ENCODE assay signal across 22 cellular contexts in the genomic region with DNA sequence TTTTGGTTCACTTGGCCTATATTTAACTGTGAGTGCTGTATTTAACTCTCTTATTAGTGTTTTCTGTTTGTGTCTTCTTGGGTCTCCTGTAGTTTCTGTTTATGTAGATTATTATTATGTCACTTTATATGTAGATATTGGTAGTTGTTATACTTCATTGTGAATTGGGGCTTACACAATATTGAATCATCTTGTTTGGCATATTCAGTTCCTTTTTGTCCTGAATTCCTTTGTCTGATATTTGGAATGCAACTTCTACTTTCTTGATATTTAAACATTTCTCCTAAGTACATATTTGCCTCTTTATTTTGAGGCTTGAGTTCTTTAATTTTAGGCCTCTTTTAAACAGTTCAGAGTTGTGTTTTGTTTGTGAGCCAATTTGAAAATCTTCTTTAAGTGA.
"Had no signal": no experiment of that assay in that cellular context is flagged by ENCODE, and none has a peak within 500 bp of the region (broad histone marks: within the 10 kb centered on the region; RNA-seq: fewer than 3 reads in every experiment).

No MANE protein-coding gene starts in this region.

- ATAC-seq: activated naive CD8-positive, alpha-beta T cell treated with anti-CD3 and anti-CD28 coated beads, Interleukin-2, amount 50 U/mL, for 24 hours; right lobe of liver; T-helper 17 cell had no signal

- H3K36me3 ChIP-seq: breast epithelium, left ventricle myocardium inferior, neutrophil, ovary, right lobe of liver, tibial nerve had no signal

- H3K9me3 ChIP-seq: breast epithelium, neutrophil, ovary, right lobe of liver, tibial nerve had no signal

- DNase-seq: activated CD4-positive, alpha-beta memory T cell treated with anti-CD3 and anti-CD28 coated beads, Interleukin-2, amount 10 ng/mL, durations not matched to agents 7 days and 5 days; activated CD4-positive, alpha-beta T cell treated with anti-CD3 and anti-CD28 coated beads, Interleukin-2, amount 10 ng/mL, durations not matched to agents 24 days and 14 days; activated CD4-positive, CD25-positive, alpha-beta regulatory T cell treated with anti-CD3 and anti-CD28 coated beads, Interleukin-2, amount 50 U/mL, for 72 hours; activated CD8-positive, alpha-beta memory T cell treated with anti-CD3 and anti-CD28 coated beads, Interleukin-2, amount 50 U/mL, for 48 hours; activated gamma-delta T cell treated with Interleukin-2 at 50 U/mL for 16 hours; activated naive CD8-positive, alpha-beta T cell treated with anti-CD3 and anti-CD28 coated beads, Interleukin-2, amount 50 U/mL, for 24 hours; activated T-cell treated with anti-CD3 and anti-CD28 coated beads, Interleukin-2, amount 50 U/mL, for 24 hours; effector CD8-positive, alpha-beta T cell; foreskin melanocyte; islet precursor cell; left ventricle myocardium inferior; mammary epithelial cell; nephron progenitor cell; ovary; right lobe of liver; stimulated activated CD4-positive, alpha-beta T cell treated with anti-CD3 and anti-CD28 coated beads, Interleukin-2, amount 100 ng/mL, for 48 hours; stimulated activated naive CD4-positive, alpha-beta T cell treated with Interleukin-2 at 50 U/mL for 16 hours; T-helper 17 cell; T1000 had no signal

- H3K27me3 ChIP-seq: breast epithelium, neutrophil, ovary, right lobe of liver, tibial nerve had no signal

- H3K4me1 ChIP-seq: breast epithelium, left ventricle myocardium inferior, right lobe of liver had no signal

- H3K27ac ChIP-seq: breast epithelium, left ventricle myocardium inferior, neutrophil, ovary, right lobe of liver, tibial nerve had no signal

- H3K4me3 ChIP-seq: breast epithelium, left ventricle myocardium inferior, ovary, right lobe of liver, tibial nerve had no signal
